ENCODE assay signal across 32 cellular contexts in genomic region chr2:234835738-234836137, GRCh38.
"Had no signal": no experiment of that assay in that cellular context is flagged by ENCODE, and none has a peak within 500 bp of the region (broad histone marks: within the 10 kb centered on the region; RNA-seq: fewer than 3 reads in every experiment).

No MANE protein-coding gene starts in this region.

- H3K36me3 ChIP-seq: esophagus squamous epithelium, left lung, pancreas, prostate gland, sigmoid colon, uterus, WERI-Rb-1 had no signal

- H3K27me3 ChIP-seq: esophagus squamous epithelium, left lung, pancreas, sigmoid colon, uterus had no signal

- H3K27ac ChIP-seq: epithelial cell of prostate, esophagus squamous epithelium, left lung, pancreas, prostate gland, sigmoid colon, uterus, WERI-Rb-1 had no signal

- H3K9me3 ChIP-seq: esophagus squamous epithelium, left lung, pancreas, prostate gland, sigmoid colon, uterus had no signal

- H3K4me3 ChIP-seq: esophagus squamous epithelium, left lung, lung, pancreas, prostate gland, sigmoid colon, uterus had no signal

- DNase-seq: activated CD4-positive, alpha-beta memory T cell treated with anti-CD3 and anti-CD28 coated beads, Interleukin-2, amount 10 ng/mL, durations not matched to agents 7 days and 5 days; activated CD4-positive, alpha-beta T cell treated with anti-CD3 and anti-CD28 coated beads, Interleukin-2, amount 10 ng/mL, durations not matched to agents 24 days and 14 days; activated CD8-positive, alpha-beta memory T cell treated with anti-CD3 and anti-CD28 coated beads, Interleukin-2, amount 50 U/mL, for 48 hours; activated gamma-delta T cell; activated naive CD4-positive, alpha-beta T cell treated with anti-CD3 and anti-CD28 coated beads, Interleukin-2, amount 10 ng/mL, durations not matched to agents 7 days and 5 days; activated naive CD8-positive, alpha-beta T cell treated with anti-CD3 and anti-CD28 coated beads, Interleukin-2, amount 10 ng/mL, durations not matched to agents 7 days and 5 days; activated T-cell treated with anti-CD3 and anti-CD28 coated beads, Interleukin-2, amount 50 U/mL, for 24 hours; amniotic stem cell; effector CD8-positive, alpha-beta T cell; esophagus squamous epithelium; foreskin melanocyte; kidney glomerular epithelial cell; left lung; nephron progenitor cell; nucleus accumbens; pancreas; retina; sigmoid colon; small intestine; stimulated activated CD4-positive, alpha-beta T cell treated with anti-CD3 and anti-CD28 coated beads, Interleukin-1b, Interleukin-23, amount 100 ng/mL, for 48 hours; stimulated activated CD4-positive, alpha-beta T cell treated with anti-CD3 and anti-CD28 coated beads, Interleukin-4, amount 100 ng/mL, for 4 hours; stimulated activated CD8-positive, alpha-beta memory T cell treated with anti-CD3 and anti-CD28 coated beads, Interleukin-4, amount 100 ng/mL, for 48 hours; stimulated activated naive CD8-positive, alpha-beta T cell treated with anti-CD3 and anti-CD28 coated beads, Interleukin-15, amount 100 ng/mL, for 72 hours; substantia nigra; T-helper 9 cell; uterus; WERI-Rb-1 had no signal

- ATAC-seq: activated CD4-positive, CD25-positive, alpha-beta regulatory T cell treated with anti-CD3 and anti-CD28 coated beads, Interleukin-2, amount 50 U/mL, for 24 hours; left lung; pancreas; stimulated activated memory B cell treated with anti-CD40 and anti-IgM and Interleukin-4, amounts not matched to agents 10 μg/mL and 1 μg/mL and 100 μg/mL, for 72 hours; stimulated activated naive CD8-positive, alpha-beta T cell treated with anti-CD3 and anti-CD28 coated beads, Interleukin-15, amount 100 ng/mL, for 72 hours had no signal

- H3K4me1 ChIP-seq: prostate gland, uterus had no signal
